ENCODE assay signal across 8 cellular contexts in the genomic region with DNA sequence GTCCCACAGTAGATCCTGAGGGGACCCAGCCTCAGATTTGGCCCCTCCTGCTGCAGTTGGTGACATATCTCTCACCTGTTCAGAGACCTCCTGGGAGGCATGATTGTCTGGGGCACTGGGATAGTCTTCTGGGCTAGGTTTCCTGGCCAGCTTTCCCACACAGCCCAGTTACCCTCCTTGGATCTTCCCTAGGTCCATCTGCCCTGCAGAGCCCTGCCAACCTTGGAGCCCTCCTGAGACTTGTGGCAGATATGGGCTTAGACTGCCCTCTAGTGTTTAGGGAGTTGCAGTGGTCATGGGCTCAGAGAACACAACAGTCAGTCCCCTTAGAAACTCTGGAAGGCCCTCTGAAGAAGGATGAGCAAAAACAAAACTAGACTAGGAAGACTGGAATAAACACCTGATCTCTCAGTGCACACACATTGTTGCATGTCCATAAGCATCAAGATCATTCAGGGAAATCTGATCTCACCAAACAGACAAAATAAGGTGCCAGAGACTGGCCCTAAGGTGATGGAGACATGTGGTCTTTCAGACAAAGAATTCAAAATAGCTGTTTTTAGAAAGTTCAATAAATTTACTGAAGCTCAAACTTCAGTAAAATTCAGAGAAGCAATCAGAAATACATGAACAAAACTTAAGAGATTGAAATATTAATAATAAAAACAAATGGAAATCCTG.
DNase-seq lines count a peak whose midpoint lies in the region; ATAC-seq lines count a peak whose summit lies in the region.

No MANE protein-coding gene starts in this region.

- H3K27ac ChIP-seq in SJSA1 = no peak overlapping the region

- H3K4me1 ChIP-seq in SJSA1 (replicated peaks) = no peaks in the 10 kb centered on the region

- DNase-seq in NCI-H1417 (lab: John Stamatoyannopoulos, UW) = peak; percentile 1 to 19 (median 6)
- DNase-seq in NCI-H1417 treated with DMSO at 0.1 percent for 48 hours (lab: John Stamatoyannopoulos, UW) = no peak
- peak; percentile 24 to 49 for DNase-seq in SJSA1 (ENCODE audit: low read depth in 1 of 2, low spot score in 2 of 2)
- peak; percentile 61 for DNase-seq in glomerular visceral epithelial cell (ENCODE audit: extremely low spot score)
- no peak for DNase-seq in NCI-H187 treated with DMSO at 0.1 percent for 48 hours (lab: John Stamatoyannopoulos, UW)

- no peaks in the 10 kb centered on the region for H3K36me3 ChIP-seq in SJSA1

- ATAC-seq in GM21381 (IDR thresholded peaks at IDR 0.05; ENCODE audit: unreplicated experiment) = peak; percentile 88
- ATAC-seq in HG03457 (IDR thresholded peaks at IDR 0.05; ENCODE audit: unreplicated experiment) = peak; percentile 94
- no peak for ATAC-seq in activated CD4-positive, CD25-positive, alpha-beta regulatory T cell treated with anti-CD3 and anti-CD28 coated beads, Interleukin-2, amount 50 U/mL, for 24 hours

- H3K27me3 ChIP-seq in SJSA1 (replicated peaks) = no peaks in the 10 kb centered on the region

- no peak overlapping the region for H3K4me3 ChIP-seq in SJSA1

- no peaks in the 10 kb centered on the region for H3K9me3 ChIP-seq in SJSA1 (replicated peaks)

Comparison
In these comparisons a context has a peak if more than half of its experiments do, and no peak if none do; other contexts are left out.
1. DNase-seq: peak in NCI-H1417 (3 of 3), SJSA1 (2 of 2) and glomerular visceral epithelial cell (single experiment); none in NCI-H1417 treated with DMSO at 0.1 percent for 48 hours (single experiment) and NCI-H187 treated with DMSO at 0.1 percent for 48 hours (single experiment).
2. ATAC-seq: peak in GM21381 (single experiment) and HG03457 (single experiment); none in activated CD4-positive, CD25-positive, alpha-beta regulatory T cell treated with anti-CD3 and anti-CD28 coated beads, Interleukin-2, amount 50 U/mL, for 24 hours (0 of 2).